Comparison of ENCODE assay signal across 8 cellular contexts in the genomic region with DNA sequence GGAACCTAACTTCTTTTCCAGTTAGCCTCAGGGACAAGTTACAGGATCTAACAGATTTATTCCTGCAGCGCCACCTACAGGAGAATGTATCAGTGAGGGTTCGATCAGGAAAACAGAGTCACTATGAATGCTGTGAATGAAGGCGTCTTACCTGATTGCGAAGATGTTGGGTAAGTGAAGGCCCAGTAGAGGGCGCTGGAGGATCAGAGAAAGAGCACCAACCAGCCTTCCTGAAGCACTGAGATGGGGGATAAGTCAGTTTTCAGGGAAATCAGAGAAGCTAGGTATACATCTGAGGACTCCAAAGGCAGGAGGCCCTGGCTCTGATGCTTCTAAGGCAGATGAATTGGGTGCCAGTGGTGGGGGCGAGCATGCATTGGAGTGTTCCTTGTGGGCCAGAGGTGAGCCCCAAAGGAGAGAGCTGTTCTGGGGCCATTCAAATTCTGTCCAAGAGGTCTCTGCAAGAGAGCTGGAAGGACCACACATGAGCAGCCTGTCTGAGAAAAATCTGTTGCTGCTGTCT.
DNase-seq lines count a peak whose midpoint lies in the region; ATAC-seq, FAIRE-seq and TF ChIP-seq lines count a peak whose summit lies in the region.

No MANE protein-coding gene starts in this region.

- peak; percentile 97 for ATAC-seq in GM18858 (IDR thresholded peaks at IDR 0.05; ENCODE audit: unreplicated experiment)
- ATAC-seq in HG02970 (IDR thresholded peaks at IDR 0.05; ENCODE audit: low FRiP score, unreplicated experiment) = peak; percentile 97

- H3K36me3 Mint-ChIP-seq in endothelial cell (ENCODE audit: low read depth, unreplicated experiment) = no peaks in the 10 kb centered on the region

- DNase-seq in COR-L47 (lab: John Stamatoyannopoulos, UW) (peak; percentile 96), NCI-H1417 treated with DMSO at 0.1 percent for 48 hours (lab: John Stamatoyannopoulos, UW) (peak; percentile 95), SKM-1 (lab: John Stamatoyannopoulos, UW; ENCODE audit: unreplicated experiment) (peak; percentile 85), endothelial cell (ENCODE audit: low spot score) (peak; percentile 92), middle frontal gyrus (ENCODE audit: extremely low spot score, low spot score) (peak; percentile 71), urothelium cell line (ENCODE audit: low spot score) (peak; percentile 75)

- FAIRE-seq in urothelium cell line (lab: Jason Lieb, UNC) = no peak

- no peak overlapping the region for H3K27ac Mint-ChIP-seq in endothelial cell (ENCODE audit: unreplicated experiment)

- no peak overlapping the region for H3K4me3 Mint-ChIP-seq in endothelial cell (ENCODE audit: unreplicated experiment)

- peak; percentile 98 for TF ChIP-seq CTCF in endothelial cell (IDR thresholded peaks at IDR 0.05; ENCODE audit: unreplicated experiment)

- H3K27me3 Mint-ChIP-seq in endothelial cell (ENCODE audit: unreplicated experiment) = no peaks in the 10 kb centered on the region

- no peaks in the 10 kb centered on the region for H3K9me3 Mint-ChIP-seq in endothelial cell (ENCODE audit: unreplicated experiment)

- peaks cover 10% of the 10 kb centered on the region for H3K4me1 Mint-ChIP-seq in endothelial cell (ENCODE audit: unreplicated experiment)

Comparison
In these comparisons a context has a peak if more than half of its experiments do, and no peak if none do; other contexts are left out.
1. Peak in every context shown above with its lines: DNase-seq and ATAC-seq.